2 cellular contexts compared by ENCODE assay signal in the genomic region with DNA sequence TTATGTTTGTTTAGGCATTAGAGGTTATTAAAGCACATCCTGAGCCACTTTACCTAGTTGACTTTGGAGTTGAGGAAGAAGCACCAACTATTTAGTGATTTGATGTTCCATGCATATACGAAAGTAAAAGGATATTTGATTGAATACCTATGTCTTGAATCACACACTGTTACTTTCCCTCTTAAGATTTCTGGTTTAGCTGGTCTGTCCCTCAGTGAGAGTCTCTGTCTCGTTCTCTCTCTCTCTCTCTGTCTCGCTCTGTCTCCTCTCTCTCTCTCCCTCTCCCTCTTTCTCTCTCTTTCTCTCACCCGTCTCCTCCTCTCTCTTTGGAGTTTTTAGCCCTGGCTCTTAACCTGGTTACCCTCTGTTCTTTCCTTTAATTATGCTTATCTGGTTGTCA.
TF ChIP-seq lines count a peak whose summit lies in the region.

No MANE protein-coding gene starts in this region.

TF ChIP-seq in IMR-90, 13 proteins besides CTCF, POLR2A, EP300 and RAD21:
- no peak for TF ChIP-seq MAFK (IDR thresholded peaks at IDR 0.05; ENCODE audit: low read depth, low read length)
- no peak for TF ChIP-seq RCOR1 (IDR thresholded peaks at IDR 0.05; ENCODE audit: insufficient replicate concordance, low read length)
- no peak for TF ChIP-seq USF2 (IDR thresholded peaks at IDR 0.05; ENCODE audit: low read depth, low read length)

TF ChIP-seq in GM12878, 131 proteins besides CTCF, POLR2A, EP300 and RAD21:
- no peak for TF ChIP-seq IRF4 (IDR thresholded peaks at IDR 0.05; ENCODE audit: low read depth, low read length)
- TF ChIP-seq RCOR1 (conservative IDR thresholded peaks at IDR 0.05; ENCODE audit: low read depth, low read length) = no peak
TF ChIP-seq in GM12878: peak in this region for 0.
